1 cellular context compared by ENCODE assay signal in genomic region chrX:47607091-47607490, GRCh38.
TF ChIP-seq lines count a peak whose summit lies in the region.

No MANE protein-coding gene starts in this region.

TF ChIP-seq in GM23338, 12 proteins besides CTCF, POLR2A, EP300 and RAD21 (continued from another document):
- TF ChIP-seq ETS1 (IDR thresholded peaks at IDR 0.05) (no peak), NANOG (IDR thresholded peaks at IDR 0.05; ENCODE audit: borderline replicate concordance) (no peak), CREB1 (CRISPR knock-in tag; IDR thresholded peaks at IDR 0.05; ENCODE audit: low read depth) (no peak), EZH2phosphoT487 (IDR thresholded peaks at IDR 0.05; ENCODE audit: unreplicated experiment) (no peak), REST (IDR thresholded peaks at IDR 0.05; ENCODE audit: unreplicated experiment) (no peak), EZH2 (IDR thresholded peaks at IDR 0.05; ENCODE audit: low read depth, unreplicated experiment) (no peak), STAT1 (IDR thresholded peaks at IDR 0.05; ENCODE audit: unreplicated experiment) (no peak), JUNB (IDR thresholded peaks at IDR 0.05; ENCODE audit: unreplicated experiment) (no peak)
